24 cellular contexts compared by ENCODE assay signal in genomic region chr9:87590996-87591395, GRCh38.
"Had no signal": no experiment of that assay in that cellular context is flagged by ENCODE, and none has a peak within 500 bp of the region (broad histone marks: within the 10 kb centered on the region; RNA-seq: fewer than 3 reads in every experiment).

No MANE protein-coding gene starts in this region.

- H3K4me1 Mint-ChIP-seq: naive B cell had no signal

- H3K4me3 Mint-ChIP-seq: dendritic cell treated with granulocyte-macrophage colony-stimulating factor and Interleukin-4, amounts not matched to agents 40 ng/mL and 50 ng/mL, for 4 days; effector memory CD8-positive, alpha-beta T cell; endodermal cell; naive B cell had no signal

- H3K27me3 ChIP-seq: colonic mucosa, gastrocnemius medialis, heart right ventricle, left lung had no signal

- H3K27ac Mint-ChIP-seq: dendritic cell treated with granulocyte-macrophage colony-stimulating factor and Interleukin-4, amounts not matched to agents 40 ng/mL and 50 ng/mL, for 4 days; effector memory CD8-positive, alpha-beta T cell; endodermal cell; naive B cell had no signal

- ATAC-seq: effector memory CD8-positive, alpha-beta T cell; esophagus mucosa; gastrocnemius medialis; heart right ventricle; left cardiac atrium; left lung; left ventricle myocardium superior; lower lobe of right lung; mucosa of descending colon had no signal

- H3K27ac ChIP-seq: colonic mucosa, epithelial cell of prostate, esophagus squamous epithelium, gastrocnemius medialis, heart right ventricle, left lung, lower lobe of right lung had no signal

- DNase-seq: colonic mucosa; cortex of kidney; effector CD8-positive, alpha-beta T cell; effector memory CD8-positive, alpha-beta T cell; endodermal cell; erythroblast; esophagus squamous epithelium; foreskin fibroblast; foreskin melanocyte; gastrocnemius medialis; glutamatergic neuron; head of caudate nucleus; heart right ventricle; hippocampal formation; left cardiac atrium; left lung; left ventricle myocardium superior; lower lobe of right lung; mesendoderm; mucosa of descending colon; naive B cell had no signal

- H3K4me1 ChIP-seq: colonic mucosa had no signal

- H3K36me3 ChIP-seq: colonic mucosa, esophagus squamous epithelium, gastrocnemius medialis, heart right ventricle, left lung, lower lobe of right lung had no signal

- H3K36me3 Mint-ChIP-seq: naive B cell had no signal

- H3K9me3 ChIP-seq: colonic mucosa, esophagus squamous epithelium, gastrocnemius medialis, heart right ventricle, left lung, lower lobe of right lung, mucosa of descending colon had no signal

- H3K4me3 ChIP-seq: colonic mucosa, esophagus squamous epithelium, gastrocnemius medialis, heart right ventricle, left lung, lower lobe of right lung, mucosa of descending colon had no signal

- H3K9me3 Mint-ChIP-seq: dendritic cell treated with granulocyte-macrophage colony-stimulating factor and Interleukin-4, amounts not matched to agents 40 ng/mL and 50 ng/mL, for 4 days; effector memory CD8-positive, alpha-beta T cell; endodermal cell had no signal

- H3K27me3 Mint-ChIP-seq: dendritic cell treated with granulocyte-macrophage colony-stimulating factor and Interleukin-4, amounts not matched to agents 40 ng/mL and 50 ng/mL, for 4 days had no signal
